Comparison of ENCODE assay signal across 18 cellular contexts in genomic region chr12:71475280-71475679, GRCh38. TPM values are rescaled to one million over a fixed set of nuclear protein-coding genes. Genes with fewer than 3 reads are reported as not detected.
DNase-seq lines count a peak whose midpoint lies in the region; ATAC-seq and TF ChIP-seq lines count a peak whose summit lies in the region.
"Had no signal": no experiment of that assay in that cellular context is flagged by ENCODE, and none has a peak within 500 bp of the region (broad histone marks: within the 10 kb centered on the region; RNA-seq: fewer than 3 reads in every experiment).

No MANE protein-coding gene starts in this region.

- H3K27me3 ChIP-seq in IMR-90 (ENCODE audit: control insufficient read depth, insufficient read depth, low read length), result no peaks in the 10 kb centered on the region
- peaks cover 0 to 6% (median 0%) of the 10 kb centered on the region in 45 donors for H3K27me3 ChIP-seq in dorsolateral prefrontal cortex
- H3K27me3 ChIP-seq: cardiac muscle cell, Peyer's patch had no signal

- no peaks in the 10 kb centered on the region for H3K36me3 ChIP-seq in IMR-90 (ENCODE audit: control insufficient read depth, insufficient read depth, low read length)
- H3K36me3 ChIP-seq: cardiac muscle cell, Peyer's patch had no signal

- TF ChIP-seq POLR2A in IMR-90 (IDR thresholded peaks at IDR 0.05; ENCODE audit: low read depth, low read length), result no peak

- H4K91ac ChIP-seq in IMR-90 (ENCODE audit: insufficient read depth, low read depth, low read length), result no peak overlapping the region

- no peak overlapping the region for H3K4me3 Mint-ChIP-seq in type B pancreatic cell
- H3K4me3 Mint-ChIP-seq: activated CD8-positive, alpha-beta T cell treated with anti-CD3 and anti-CD28 coated beads, Interleukin-2, amount 10 ng/mL, durations not matched to agents 7 days and 5 days had no signal

- POLR2A ChIA-PET in IMR-90 (lab: Charles Lee; ENCODE audit: unreplicated experiment), result no interaction called here

- H3K9me3 ChIP-seq in IMR-90 (ENCODE audit: control insufficient read depth, insufficient read depth, low read length), result no peaks in the 10 kb centered on the region
- H3K9me3 ChIP-seq: Peyer's patch had no signal

- dilution Hi-C loops in IMR-90 (cut with HindIII; ENCODE audit: low sequenced_read_pairs, unreplicated experiment), result no loop called here

- H3K9ac ChIP-seq in IMR-90 (ENCODE audit: low read depth, low read length), result no peak overlapping the region

- no peak overlapping the region for H4K5ac ChIP-seq in IMR-90 (ENCODE audit: low read depth, low read length)

- DNase-seq in AG08395 (ENCODE audit: low spot score) (peak; percentile 45), IMR-90 (no peak), dorsolateral prefrontal cortex (peak in 2 of 10 donors; percentile 19 to 45), medulla oblongata (ENCODE audit: extremely low spot score) (peak; percentile 69), HPDE6-E6E7 (ENCODE audit: extremely low spot score) (no peak), GM13977 (ENCODE audit: low spot score) (no peak), type B pancreatic cell (ENCODE audit: extremely low spot score, unreplicated experiment) (no peak)
- DNase-seq in activated CD4-positive, alpha-beta T cell treated with anti-CD3 and anti-CD28 coated beads, Interleukin-2, amount 50 U/mL, for 48 hours, result no peak
- DNase-seq: activated CD8-positive, alpha-beta T cell treated with anti-CD3 and anti-CD28 coated beads, Interleukin-2, amount 10 ng/mL, durations not matched to agents 7 days and 5 days; activated gamma-delta T cell treated with Interleukin-2 at 50 U/mL for 16 hours; DND-41; H7; mesendoderm; Peyer's patch; stimulated activated CD4-positive, alpha-beta T cell treated with anti-CD3 and anti-CD28 coated beads, Interleukin-1b, Interleukin-23, amount 100 ng/mL, for 48 hours had no signal

- H3K36me3 Mint-ChIP-seq in type B pancreatic cell, result no peaks in the 10 kb centered on the region

- H3K27me3 Mint-ChIP-seq in type B pancreatic cell, result peaks cover 7% of the 10 kb centered on the region

- no peak overlapping the region for H3K4me2 ChIP-seq in IMR-90 (ENCODE audit: low read depth, low read length)

- WGBS in IMR-90 (ENCODE audit: extremely low coverage in 2 of 2, insufficient read length in 1 of 2), 2 experiments, result 0% methylated on average over 1 of the region's 5 CpGs; no CpG with 5 or more reads in 1 of the 2 experiments

- H2AFZ ChIP-seq in IMR-90 (replicated peaks; ENCODE audit: low read length, poor library complexity), result peak overlapping the region; percentile 67

- no peak for TF ChIP-seq RAD21 in IMR-90 (IDR thresholded peaks at IDR 0.05; ENCODE audit: low read length)

- no peaks in the 10 kb centered on the region for H3K79me1 ChIP-seq in IMR-90 (ENCODE audit: low read depth in 1 of 2, low read length in 2 of 2)

- no peak overlapping the region for H3K27ac ChIP-seq in IMR-90 (ENCODE audit: insufficient read depth, low read length)
- peak overlapping the region in 32 of 59 donors; percentile 5 to 80 (median 40) for H3K27ac ChIP-seq in dorsolateral prefrontal cortex
- H3K27ac ChIP-seq: cardiac muscle cell, Peyer's patch had no signal

- peaks cover 3% of the 10 kb centered on the region; the same call in 1 of the 2 replicates for H3K4me1 ChIP-seq in IMR-90 (ENCODE audit: control insufficient read depth, insufficient read depth, low read length)
- H3K4me1 ChIP-seq: Peyer's patch had no signal

- no peak overlapping the region for H2BK5ac ChIP-seq in IMR-90 (ENCODE audit: low read depth, low read length, poor library complexity, severe bottlenecking)

- H4K8ac ChIP-seq in IMR-90 (ENCODE audit: low read depth in 2 of 2, low read length in 2 of 2), result no peak overlapping the region

- no TSS peak for BruUV-seq in IMR-90 (replicated peaks; lab: Mats Ljungman, UMichigan)

- H3K4me3 ChIP-seq in IMR-90 (ENCODE audit: insufficient read depth, low read depth, low read length) (no peak overlapping the region), dorsolateral prefrontal cortex (peak overlapping the region in 2 of 59 donors; percentile 2 to 28)
- H3K4me3 ChIP-seq: cardiac muscle cell, Peyer's patch had no signal

- H3K14ac ChIP-seq in IMR-90 (replicated peaks; ENCODE audit: low read depth, low read length), result no peak overlapping the region

- in situ Hi-C loops in IMR-90 (cut with MboI; ENCODE audit: low sequenced_read_pairs), result no loop called here
- in situ Hi-C loops in GM13977 (cut with MboI; ENCODE audit: low pct_unique_long_range_greater_than_20kb, low sequenced_read_pairs, unreplicated experiment), result no loop called here

- no peak overlapping the region for H2BK15ac ChIP-seq in IMR-90 (ENCODE audit: low read depth, low read length)

- no peaks in the 10 kb centered on the region for H3K9me3 Mint-ChIP-seq in type B pancreatic cell

- H3K4ac ChIP-seq in IMR-90 (ENCODE audit: low read depth, low read length), result no peak overlapping the region

- ATAC-seq in IMR-90 (ENCODE audit: low read depth), result no peak
- ATAC-seq: activated CD8-positive, alpha-beta T cell treated with anti-CD3 and anti-CD28 coated beads, Interleukin-2, amount 10 ng/mL, durations not matched to agents 7 days and 5 days had no signal

- H3K4me1 Mint-ChIP-seq in type B pancreatic cell (ENCODE audit: unreplicated experiment), result no peaks in the 10 kb centered on the region

- no peak overlapping the region for H2AK9ac ChIP-seq in IMR-90 (replicated peaks; ENCODE audit: low read depth, low read length, poor library complexity)

- no peak overlapping the region for H3K23ac ChIP-seq in IMR-90 (ENCODE audit: low read depth, low read length)

- CTCF ChIA-PET in IMR-90 (lab: Yijun Ruan, JAX), result interaction anchor here (0.6 kb wide), 1 partner anchor 432 kb away, joined by 3 read pairs; no protein-coding TSS in a partner anchor

- TF ChIP-seq CTCF in IMR-90 (conservative IDR thresholded peaks at IDR 0.05; ENCODE audit: low read depth, low read length) (no peak), dorsolateral prefrontal cortex (IDR thresholded peaks at IDR 0.05 in 54 of 56, conservative IDR thresholded peaks at IDR 0.05 in 2 of 56; ENCODE audit: low read depth in 1 of 56, partially characterized antibody in 56 of 56) (peak in 2 of 56 donors; percentile 8 to 15), GM13977 (IDR thresholded peaks at IDR 0.05; ENCODE audit: extremely low read depth, insufficient read depth, missing control alignments) (no peak), type B pancreatic cell (conservative IDR thresholded peaks at IDR 0.05) (no peak)

- peak overlapping the region; percentile 27; the same call in 1 of the 2 replicates for H2BK120ac ChIP-seq in IMR-90 (ENCODE audit: low read depth, low read length)

- no peak overlapping the region for H2BK20ac ChIP-seq in IMR-90 (ENCODE audit: low read depth, low read length)

- H3K27ac Mint-ChIP-seq in type B pancreatic cell, result no peak overlapping the region
- H3K27ac Mint-ChIP-seq: activated CD8-positive, alpha-beta T cell treated with anti-CD3 and anti-CD28 coated beads, Interleukin-2, amount 10 ng/mL, durations not matched to agents 7 days and 5 days had no signal

- intact Hi-C loops in IMR-90 (cut with micrococcal nuclease), result no loop called here
- intact Hi-C loops in dorsolateral prefrontal cortex (cut with DNase I), result loop anchor here in 1 of 2 donors (2.0 kb wide), 1 partner anchor 34 kb away; no protein-coding TSS in a partner anchor

- H3K9me1 ChIP-seq in IMR-90 (ENCODE audit: insufficient read depth, low read length), result peaks cover 3% of the 10 kb centered on the region

- H3K56ac ChIP-seq in IMR-90 (ENCODE audit: extremely low read depth, insufficient read depth, low read length), result no peak overlapping the region

- no peak overlapping the region for H2AK5ac ChIP-seq in IMR-90 (ENCODE audit: low read depth, low read length)

- H4K20me1 ChIP-seq in IMR-90 (ENCODE audit: insufficient read depth, low read length), result no peaks in the 10 kb centered on the region

- no peak overlapping the region for H3K18ac ChIP-seq in IMR-90 (ENCODE audit: low read depth, low read length)

TF ChIP-seq in IMR-90, 13 proteins besides CTCF, POLR2A, EP300 and RAD21:
- TF ChIP-seq BHLHE40 (IDR thresholded peaks at IDR 0.05; ENCODE audit: low read depth, low read length), result no peak
- no peak for TF ChIP-seq NFE2L2 (IDR thresholded peaks at IDR 0.05; ENCODE audit: low read depth, low read length)
- TF ChIP-seq MAFK (IDR thresholded peaks at IDR 0.05; ENCODE audit: low read depth, low read length), result no peak

RNA-seq across cellular contexts. Expression of gene LGR5, which starts 35.7 kb away (rescaled TPM):
- total RNA-seq in IMR-90 (2012; rRNA removed) (not detected in 2 replicates), dorsolateral prefrontal cortex (10 to 100 TPM in 38 of 120 experiments, 1 to 10 TPM in 82; 1.1 to 33.8 (median 7.3) TPM), type B pancreatic cell (ENCODE audit: low replicate concordance) (1.4 and 7.9 TPM in 2 replicates)
- polyA plus RNA-seq in IMR-90 (2012; rRNA removed), result not detected in 2 replicates
- not detected in 2 replicates for polyA plus RNA-seq in IMR-90 (2012; cell fraction: cytosol; rRNA removed)
- polyA plus RNA-seq in IMR-90 (2012; cell fraction: nucleus; rRNA removed; ENCODE audit: low replicate concordance), result not detected in 2 replicates
- total RNA-seq: activated CD8-positive, alpha-beta T cell treated with anti-CD3 and anti-CD28 coated beads, Interleukin-2, amount 10 ng/mL, durations not matched to agents 7 days and 5 days; MCF 10A; T-helper 2 cell treated with Interferon-gamma antibody and Interleukin-4, amounts not matched to agents 100 ng/mL and 5 ng/mL, for 36 hours had no signal

Comparison
In these comparisons a context has a peak if more than half of its experiments do, and no peak if none do; other contexts are left out.
1. DNase-seq: peak in AG08395 (single experiment) and medulla oblongata (single experiment); none in IMR-90 (single experiment), HPDE6-E6E7 (single experiment), GM13977 (single experiment), type B pancreatic cell (single experiment) and activated CD4-positive, alpha-beta T cell treated with anti-CD3 and anti-CD28 coated beads, Interleukin-2, amount 50 U/mL, for 48 hours (0 of 2).